ENCODE assay signal across 8 cellular contexts in the genomic region with DNA sequence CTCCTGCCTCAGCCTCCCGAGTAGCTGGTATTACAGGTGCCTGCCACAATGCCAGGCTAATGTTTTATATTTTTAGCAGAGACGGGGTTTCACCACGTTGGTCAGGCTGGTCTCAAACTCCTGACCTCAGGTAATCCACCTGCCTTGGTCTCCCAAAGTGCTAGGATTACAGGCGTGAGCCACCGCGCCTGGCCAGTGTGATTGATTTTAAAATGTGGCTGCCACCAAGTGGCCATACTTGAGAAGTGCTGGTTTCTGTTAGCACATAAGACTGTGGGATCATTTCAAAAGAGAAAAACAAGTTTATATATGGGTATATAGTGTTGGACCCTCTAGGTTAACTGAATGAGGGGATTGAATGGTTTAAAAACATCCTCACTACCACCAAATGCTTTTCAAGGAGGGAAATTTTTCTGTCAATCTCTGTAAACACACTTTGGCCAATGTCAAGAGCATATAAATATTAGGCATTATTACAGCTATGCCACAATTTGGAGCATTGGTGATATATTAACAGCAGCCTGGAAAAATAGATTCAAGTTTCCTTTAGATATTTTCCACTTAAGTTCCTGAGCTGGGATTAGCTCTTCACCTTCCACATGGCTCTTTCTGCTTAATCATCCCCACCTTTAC. TPM values are rescaled to one million over a fixed set of nuclear protein-coding genes. Genes with fewer than 3 reads are reported as not detected.
DNase-seq lines count a peak whose midpoint lies in the region; ATAC-seq lines count a peak whose summit lies in the region.

No MANE protein-coding gene starts in this region.

- DNase-seq in NCI-H1436 (lab: John Stamatoyannopoulos, UW): peak; percentile 12
- DNase-seq in NCI-H1436 treated with DMSO at 0.1 percent for 48 hours (lab: John Stamatoyannopoulos, UW): no peak
- DNase-seq in NCI-H2171 treated with DMSO at 0.1 percent for 48 hours (lab: John Stamatoyannopoulos, UW): peak; percentile 47
- no peak for DNase-seq in activated T-helper 2 cell treated with anti-CD3 and anti-CD28 coated beads, Interferon-gamma antibody, Interleukin-2, Interleukin-4, amounts not matched to agents 10 μg/mL and 5 μg/mL and 100 μg/mL, durations not matched to agents 14 hours and 24 hours and 36 hours (ENCODE audit: low spot score)
- DNase-seq in Right ventricle myocardium inferior (ENCODE audit: missing footprints): no peak
- no peak for DNase-seq in sciatic nerve (ENCODE audit: low spot score)
- no peak for DNase-seq in 8988T
- DNase-seq in HCEC 1CT: no peak

- peak overlapping the region; percentile 35 for H3K27ac Mint-ChIP-seq in activated T-helper 2 cell treated with anti-CD3 and anti-CD28 coated beads, Interferon-gamma antibody, Interleukin-2, Interleukin-4, amounts not matched to agents 10 μg/mL and 5 μg/mL and 100 μg/mL, durations not matched to agents 14 hours and 24 hours and 36 hours

- intact Hi-C loops in activated T-helper 2 cell treated with anti-CD3 and anti-CD28 coated beads, Interferon-gamma antibody, Interleukin-2, Interleukin-4, amounts not matched to agents 10 μg/mL and 5 μg/mL and 100 μg/mL, durations not matched to agents 14 hours and 24 hours and 36 hours (cut with micrococcal nuclease): loop anchor here (1.0 kb wide), 1 partner anchor 153 kb away; no protein-coding TSS in a partner anchor
- intact Hi-C loops in Right ventricle myocardium inferior (cut with DNase I) (no loop called here), sciatic nerve (cut with DNase I) (no loop called here)

- no peaks in the 10 kb centered on the region for H3K27me3 Mint-ChIP-seq in activated T-helper 2 cell treated with anti-CD3 and anti-CD28 coated beads, Interferon-gamma antibody, Interleukin-2, Interleukin-4, amounts not matched to agents 10 μg/mL and 5 μg/mL and 100 μg/mL, durations not matched to agents 14 hours and 24 hours and 36 hours (ENCODE audit: low read depth)

- ATAC-seq in Right ventricle myocardium inferior (peak; percentile 70), sciatic nerve (peak; percentile 67)

- H3K4me1 Mint-ChIP-seq in activated T-helper 2 cell treated with anti-CD3 and anti-CD28 coated beads, Interferon-gamma antibody, Interleukin-2, Interleukin-4, amounts not matched to agents 10 μg/mL and 5 μg/mL and 100 μg/mL, durations not matched to agents 14 hours and 24 hours and 36 hours (ENCODE audit: low read depth): peaks cover 9% of the 10 kb centered on the region

- H3K9me3 Mint-ChIP-seq in activated T-helper 2 cell treated with anti-CD3 and anti-CD28 coated beads, Interferon-gamma antibody, Interleukin-2, Interleukin-4, amounts not matched to agents 10 μg/mL and 5 μg/mL and 100 μg/mL, durations not matched to agents 14 hours and 24 hours and 36 hours: peaks cover 3% of the 10 kb centered on the region

- peaks cover 87% of the 10 kb centered on the region for H3K36me3 Mint-ChIP-seq in activated T-helper 2 cell treated with anti-CD3 and anti-CD28 coated beads, Interferon-gamma antibody, Interleukin-2, Interleukin-4, amounts not matched to agents 10 μg/mL and 5 μg/mL and 100 μg/mL, durations not matched to agents 14 hours and 24 hours and 36 hours (ENCODE audit: low read depth)

- H3K4me3 Mint-ChIP-seq in activated T-helper 2 cell treated with anti-CD3 and anti-CD28 coated beads, Interferon-gamma antibody, Interleukin-2, Interleukin-4, amounts not matched to agents 10 μg/mL and 5 μg/mL and 100 μg/mL, durations not matched to agents 14 hours and 24 hours and 36 hours (ENCODE audit: low read depth): no peak overlapping the region

RNA-seq across cellular contexts. Expression of a gene that starts 13.5 kb away (rescaled TPM):
- 30.6 and 32.9 TPM in 2 replicates for total RNA-seq in activated T-helper 2 cell treated with anti-CD3 and anti-CD28 coated beads, Interferon-gamma antibody, Interleukin-2, Interleukin-4, amounts not matched to agents 10 μg/mL and 5 μg/mL and 100 μg/mL, durations not matched to agents 14 hours and 24 hours and 36 hours
- total RNA-seq in Right ventricle myocardium inferior (3.0 TPM), sciatic nerve (9.6 TPM)

RNA-seq across cellular contexts. Expression of a gene that starts 18.9 kb away (rescaled TPM):
- total RNA-seq in activated T-helper 2 cell treated with anti-CD3 and anti-CD28 coated beads, Interferon-gamma antibody, Interleukin-2, Interleukin-4, amounts not matched to agents 10 μg/mL and 5 μg/mL and 100 μg/mL, durations not matched to agents 14 hours and 24 hours and 36 hours: 136 and 143 TPM in 2 replicates
- total RNA-seq in Right ventricle myocardium inferior (118 TPM), sciatic nerve (111 TPM)

RNA-seq across cellular contexts. Expression of a gene that starts 34.9 kb away (rescaled TPM):
- total RNA-seq in activated T-helper 2 cell treated with anti-CD3 and anti-CD28 coated beads, Interferon-gamma antibody, Interleukin-2, Interleukin-4, amounts not matched to agents 10 μg/mL and 5 μg/mL and 100 μg/mL, durations not matched to agents 14 hours and 24 hours and 36 hours: 59.5 and 62.1 TPM in 2 replicates
- 18.3 TPM for total RNA-seq in Right ventricle myocardium inferior
- total RNA-seq in sciatic nerve: 42.8 TPM

Comparison
In these comparisons a context has a peak if more than half of its experiments do, and no peak if none do; other contexts are left out.
1. DNase-seq: peak in NCI-H1436 (single experiment) and NCI-H2171 treated with DMSO at 0.1 percent for 48 hours (single experiment); none in NCI-H1436 treated with DMSO at 0.1 percent for 48 hours (single experiment), activated T-helper 2 cell treated with anti-CD3 and anti-CD28 coated beads, Interferon-gamma antibody, Interleukin-2, Interleukin-4, amounts not matched to agents 10 μg/mL and 5 μg/mL and 100 μg/mL, durations not matched to agents 14 hours and 24 hours and 36 hours (single experiment), Right ventricle myocardium inferior (single experiment), sciatic nerve (single experiment), 8988T (single experiment) and HCEC 1CT (single experiment).